Comparison of ENCODE assay signal across 32 cellular contexts in genomic region chr7:154817224-154817896, GRCh38.
"Had no signal": no experiment of that assay in that cellular context is flagged by ENCODE, and none has a peak within 500 bp of the region (broad histone marks: within the 10 kb centered on the region; RNA-seq: fewer than 3 reads in every experiment).

No MANE protein-coding gene starts in this region.

- H3K4me1 Mint-ChIP-seq: activated CD4-positive, alpha-beta memory T cell treated with anti-CD3 and anti-CD28 coated beads, Interleukin-2, amount 10 ng/mL, durations not matched to agents 7 days and 5 days; activated CD4-positive, alpha-beta T cell treated with anti-CD3 and anti-CD28 coated beads, Interleukin-2, amount 10 ng/mL, durations not matched to agents 7 days and 5 days; activated T-helper 17 cell treated with anti-CD3 and anti-CD28 coated beads, Interleukin-2, amount 50 U/mL, for 72 hours; central memory CD8-positive, alpha-beta T cell; nephron; stimulated activated naive B cell treated with anti-CD40 and anti-IgM and Interleukin-4, amounts not matched to agents 10 μg/mL and 1 μg/mL and 100 μg/mL, for 72 hours; T-helper 17 cell; WTC11 had no signal

- H3K36me3 ChIP-seq: neutrophil, ovary, prostate gland, suprapubic skin, tibial artery, upper lobe of right lung had no signal

- H3K4me3 Mint-ChIP-seq: activated CD4-positive, alpha-beta memory T cell treated with anti-CD3 and anti-CD28 coated beads, Interleukin-2, amount 10 ng/mL, durations not matched to agents 7 days and 5 days; activated CD4-positive, alpha-beta T cell treated with anti-CD3 and anti-CD28 coated beads, Interleukin-2, amount 10 ng/mL, durations not matched to agents 7 days and 5 days; activated T-cell treated with anti-CD3 and anti-CD28 coated beads, Interleukin-2, amount 50 U/mL, for 4 hours; activated T-helper 17 cell treated with anti-CD3 and anti-CD28 coated beads, Interleukin-2, amount 50 U/mL, for 72 hours; central memory CD8-positive, alpha-beta T cell; nephron; stimulated activated naive B cell treated with anti-CD40 and anti-IgM and Interleukin-4, amounts not matched to agents 10 μg/mL and 1 μg/mL and 100 μg/mL, for 72 hours; T-helper 17 cell; WTC11 had no signal

- H3K27ac ChIP-seq: epithelial cell of prostate, neutrophil, ovary, prostate gland, stomach, suprapubic skin, tibial artery, upper lobe of right lung had no signal

- H3K27me3 ChIP-seq: neutrophil, ovary, stomach, suprapubic skin, tibial artery, upper lobe of right lung had no signal

- H3K4me1 ChIP-seq: prostate gland, stomach, suprapubic skin, tibial artery, upper lobe of right lung had no signal

- ATAC-seq: activated naive CD4-positive, alpha-beta T cell treated with anti-CD3 and anti-CD28 coated beads, Interleukin-2, amount 50 U/mL, for 72 hours; activated T-cell treated with anti-CD3 and anti-CD28 coated beads, Interleukin-2, amount 50 U/mL, for 4 hours; activated T-helper 17 cell treated with anti-CD3 and anti-CD28 coated beads, Interleukin-2, amount 50 U/mL, for 72 hours; left cardiac atrium; stimulated activated naive B cell treated with anti-CD40 and anti-IgM and Interleukin-4, amounts not matched to agents 10 μg/mL and 1 μg/mL and 100 μg/mL, for 72 hours; T-helper 17 cell; upper lobe of right lung; WTC11 had no signal

- DNase-seq: activated CD4-positive, alpha-beta memory T cell treated with anti-CD3 and anti-CD28 coated beads, Interleukin-2, amount 10 ng/mL, durations not matched to agents 7 days and 5 days; activated CD4-positive, alpha-beta T cell treated with anti-CD3 and anti-CD28 coated beads for 1 hour; activated CD4-positive, alpha-beta T cell treated with anti-CD3 and anti-CD28 coated beads, Interleukin-2, amount 10 ng/mL, durations not matched to agents 7 days and 5 days; activated CD8-positive, alpha-beta memory T cell treated with anti-CD3 and anti-CD28 coated beads, Interleukin-2, amount 50 U/mL, for 48 hours; activated T-cell treated with anti-CD3 and anti-CD28 coated beads, Interleukin-2, amount 50 U/mL, for 4 hours; dermis blood vessel endothelial cell; effector CD4-positive, alpha-beta T cell; glutamatergic neuron; islet precursor cell; left cardiac atrium; mammary epithelial cell; ovary; retina; stimulated activated CD4-positive, alpha-beta T cell treated with anti-CD3 and anti-CD28 coated beads, Interleukin-15, amount 100 ng/mL, for 24 hours; stimulated activated CD4-positive, alpha-beta T cell treated with anti-CD3 and anti-CD28 coated beads, Interleukin-2, amount 100 ng/mL, for 24 hours; stimulated activated naive B cell treated with anti-CD40 and anti-IgM and Interleukin-4, amounts not matched to agents 10 μg/mL and 1 μg/mL and 100 μg/mL, for 72 hours; stomach; T-helper 17 cell; T1000; tibial artery; upper lobe of right lung had no signal

- H3K27ac Mint-ChIP-seq: activated CD4-positive, alpha-beta memory T cell treated with anti-CD3 and anti-CD28 coated beads, Interleukin-2, amount 10 ng/mL, durations not matched to agents 7 days and 5 days; activated CD4-positive, alpha-beta T cell treated with anti-CD3 and anti-CD28 coated beads, Interleukin-2, amount 10 ng/mL, durations not matched to agents 7 days and 5 days; activated naive CD4-positive, alpha-beta T cell treated with anti-CD3 and anti-CD28 coated beads, Interleukin-2, amount 50 U/mL, for 72 hours; activated T-helper 17 cell treated with anti-CD3 and anti-CD28 coated beads, Interleukin-2, amount 50 U/mL, for 72 hours; nephron; stimulated activated naive B cell treated with anti-CD40 and anti-IgM and Interleukin-4, amounts not matched to agents 10 μg/mL and 1 μg/mL and 100 μg/mL, for 72 hours; T-helper 17 cell; WTC11 had no signal

- H3K9me3 ChIP-seq: neutrophil, ovary, prostate gland, upper lobe of right lung had no signal

- H3K4me3 ChIP-seq: ovary, prostate gland, stomach, suprapubic skin, tibial artery, upper lobe of right lung had no signal

- FAIRE-seq: bronchial epithelial cell, frontal cortex had no signal

- H3K36me3 Mint-ChIP-seq: activated naive CD4-positive, alpha-beta T cell treated with anti-CD3 and anti-CD28 coated beads, Interleukin-2, amount 50 U/mL, for 72 hours; stimulated activated naive B cell treated with anti-CD40 and anti-IgM and Interleukin-4, amounts not matched to agents 10 μg/mL and 1 μg/mL and 100 μg/mL, for 72 hours had no signal

- H3K27me3 Mint-ChIP-seq: activated CD4-positive, alpha-beta memory T cell treated with anti-CD3 and anti-CD28 coated beads, Interleukin-2, amount 10 ng/mL, durations not matched to agents 7 days and 5 days had no signal
